In genomic region chr10:16717617-16718395, GRCh38 we compare ENCODE assay signal across 18 cellular contexts.
A peak's percentile ranks its signal among the peaks of the same experiment; 100 is the strongest.
DNase-seq lines count a peak whose midpoint lies in the region; ATAC-seq and TF ChIP-seq lines count a peak whose summit lies in the region.
"Had no signal": no experiment of that assay in that cellular context is flagged by ENCODE, and none has a peak within 500 bp of the region (broad histone marks: within the 10 kb centered on the region; RNA-seq: fewer than 3 reads in every experiment).

No MANE protein-coding gene starts in this region.

- no peaks in the 10 kb centered on the region for H3K27me3 Mint-ChIP-seq in MCF 10A (ENCODE audit: insufficient read depth, unreplicated experiment)
- H3K27me3 Mint-ChIP-seq: T-helper 17 cell had no signal

- CTCF ChIA-PET in MCF 10A (lab: Yijun Ruan, JAX), result interaction anchor here (0.7 kb wide), 1 partner anchor 41 kb away, joined by 3 read pairs; no protein-coding TSS in a partner anchor

- no peaks in the 10 kb centered on the region for H3K4me1 Mint-ChIP-seq in MCF 10A (ENCODE audit: insufficient read depth, unreplicated experiment)
- H3K4me1 Mint-ChIP-seq: stimulated activated effector memory CD8-positive, alpha-beta T cell treated with anti-CD3 and anti-CD28 coated beads, Interleukin-12 subunit alpha, Interleukin-12 subunit beta, amount 100 ng/mL, for 72 hours; T-helper 17 cell had no signal

- H3K27me3 ChIP-seq in breast epithelium, result no peaks in the 10 kb centered on the region
- H3K27me3 ChIP-seq in SJSA1 (replicated peaks), result no peaks in the 10 kb centered on the region
- H3K27me3 ChIP-seq: uterus had no signal

- H3K27ac ChIP-seq in breast epithelium, result no peak overlapping the region
- peak overlapping the region; percentile 18; the same call in 1 of the 2 replicates for H3K27ac ChIP-seq in SJSA1
- H3K27ac ChIP-seq: uterus had no signal

- POLR2A ChIA-PET in MCF 10A (lab: Yijun Ruan, JAX), result interaction anchor here (0.6 kb wide), 1 partner anchor 792 kb away, joined by 3 read pairs; no protein-coding TSS in a partner anchor

- H3K36me3 Mint-ChIP-seq in MCF 10A (ENCODE audit: insufficient read depth, unreplicated experiment), result peaks cover 4% of the 10 kb centered on the region
- H3K36me3 Mint-ChIP-seq: stimulated activated effector memory CD8-positive, alpha-beta T cell treated with anti-CD3 and anti-CD28 coated beads, Interleukin-12 subunit alpha, Interleukin-12 subunit beta, amount 100 ng/mL, for 72 hours had no signal

- no peak overlapping the region for H3K27ac Mint-ChIP-seq in MCF 10A (ENCODE audit: low read depth, unreplicated experiment)
- H3K27ac Mint-ChIP-seq: activated naive CD4-positive, alpha-beta T cell treated with anti-CD3 and anti-CD28 coated beads for 36 hours; stimulated activated effector memory CD8-positive, alpha-beta T cell treated with anti-CD3 and anti-CD28 coated beads, Interleukin-12 subunit alpha, Interleukin-12 subunit beta, amount 100 ng/mL, for 72 hours; T-helper 17 cell had no signal

- H3K4me3 ChIP-seq in breast epithelium (no peak overlapping the region), SJSA1 (no peak overlapping the region), fibroblast of mammary gland (ENCODE audit: control insufficient read depth, low read depth, low read length) (no peak overlapping the region)
- H3K4me3 ChIP-seq: uterus had no signal

- no peak overlapping the region for H3K4me3 Mint-ChIP-seq in MCF 10A (ENCODE audit: unreplicated experiment)
- H3K4me3 Mint-ChIP-seq: activated naive CD4-positive, alpha-beta T cell treated with anti-CD3 and anti-CD28 coated beads for 36 hours; stimulated activated effector memory CD8-positive, alpha-beta T cell treated with anti-CD3 and anti-CD28 coated beads, Interleukin-12 subunit alpha, Interleukin-12 subunit beta, amount 100 ng/mL, for 72 hours; T-helper 17 cell had no signal

- DNase-seq in MCF 10A (ENCODE audit: unreplicated experiment) (peak; percentile 25), breast epithelium (ENCODE audit: low spot score in 2 of 2) (no peak), SJSA1 (ENCODE audit: low read depth in 1 of 2, low spot score in 2 of 2) (peak in 1 of 2 experiments; percentile 75), fibroblast of mammary gland (ENCODE audit: low read depth) (peak; percentile 71), stromal cell of bone marrow (ENCODE audit: low read depth) (peak; percentile 90), 8988T (no peak)
- DNase-seq: activated CD4-positive, alpha-beta T cell treated with anti-CD3 and anti-CD28 coated beads for 1 hour; activated naive CD4-positive, alpha-beta T cell treated with anti-CD3 and anti-CD28 coated beads for 36 hours; Caco-2; central memory CD4-positive, alpha-beta T cell; GF-D8; hippocampal formation; T-helper 17 cell; uterus had no signal

- TF ChIP-seq POLR2A in breast epithelium (IDR thresholded peaks at IDR 0.05), result no peak

- no peaks in the 10 kb centered on the region for H3K36me3 ChIP-seq in breast epithelium
- H3K36me3 ChIP-seq in SJSA1, result no peaks in the 10 kb centered on the region
- H3K36me3 ChIP-seq: uterus had no signal

- H3K9me3 ChIP-seq in breast epithelium, result peaks cover 0 to 17% of the 10 kb centered on the region in 2 donors
- peaks cover 11% of the 10 kb centered on the region for H3K9me3 ChIP-seq in SJSA1 (replicated peaks)

- TF ChIP-seq CTCF in MCF 10A (IDR thresholded peaks at IDR 0.05; ENCODE audit: unreplicated experiment) (no peak), breast epithelium (IDR thresholded peaks at IDR 0.05) (no peak), fibroblast of mammary gland (conservative IDR thresholded peaks at IDR 0.05; ENCODE audit: control insufficient read depth, insufficient read depth, low read depth, low read length) (no peak)

- H3K9me3 Mint-ChIP-seq in MCF 10A (ENCODE audit: unreplicated experiment), result peaks cover 12% of the 10 kb centered on the region

- no TSS peak for BruUV-seq in MCF 10A (replicated peaks; lab: Mats Ljungman, UMichigan)

- no peaks in the 10 kb centered on the region for H3K4me1 ChIP-seq in breast epithelium
- H3K4me1 ChIP-seq in SJSA1 (replicated peaks), result no peaks in the 10 kb centered on the region
- H3K4me1 ChIP-seq: uterus had no signal

- intact Hi-C loops in MCF 10A (cut with micrococcal nuclease) (no loop called here), breast epithelium (cut with DNase I; ENCODE audit: low total_unique reads) (no loop called here)

- no peak for ATAC-seq in GM19395 (IDR thresholded peaks at IDR 0.05; ENCODE audit: unreplicated experiment)
- no peak for ATAC-seq in HG03280 (IDR thresholded peaks at IDR 0.05; ENCODE audit: unreplicated experiment)
- ATAC-seq: left lobe of liver; stimulated activated effector memory CD8-positive, alpha-beta T cell treated with anti-CD3 and anti-CD28 coated beads, Interleukin-12 subunit alpha, Interleukin-12 subunit beta, amount 100 ng/mL, for 72 hours; T-helper 17 cell had no signal

Comparison
In these comparisons a context has a peak if more than half of its experiments do, and no peak if none do; other contexts are left out.
1. DNase-seq: peak in MCF 10A (single experiment), fibroblast of mammary gland (single experiment) and stromal cell of bone marrow (single experiment); none in breast epithelium (0 of 2) and 8988T (single experiment).